8 cellular contexts compared by ENCODE assay signal in genomic region chr16:10385725-10386516, GRCh38.
DNase-seq lines count a peak whose midpoint lies in the region; ATAC-seq and TF ChIP-seq lines count a peak whose summit lies in the region.

TSS of gene ATF7IP2 (plus strand) at chr16:10386061. CDS start at chr16:10430621, 44,560 bp downstream.

- H3K4me1 Mint-ChIP-seq in T-helper 2 cell treated with Interferon-gamma antibody and Interleukin-4, amounts not matched to agents 5 μg/mL and 100 μg/mL, for 36 hours (ENCODE audit: low read depth): peaks cover 42% of the 10 kb centered on the region

- peak within 1 kb of the TSS; percentile 98 for H3K27ac Mint-ChIP-seq in T-helper 2 cell treated with Interferon-gamma antibody and Interleukin-4, amounts not matched to agents 5 μg/mL and 100 μg/mL, for 36 hours

- H3K36me3 Mint-ChIP-seq in T-helper 2 cell treated with Interferon-gamma antibody and Interleukin-4, amounts not matched to agents 5 μg/mL and 100 μg/mL, for 36 hours (ENCODE audit: low read depth): peaks cover 40% of the 10 kb centered on the region

- peak within 1 kb of the TSS; percentile 98 for H3K4me3 Mint-ChIP-seq in T-helper 2 cell treated with Interferon-gamma antibody and Interleukin-4, amounts not matched to agents 5 μg/mL and 100 μg/mL, for 36 hours

- TF ChIP-seq CTCF in astrocyte of the cerebellum (IDR thresholded peaks at IDR 0.05; ENCODE audit: low read depth, low read length, missing control alignments) (no peak), retinal pigment epithelial cell (conservative IDR thresholded peaks at IDR 0.05; ENCODE audit: low read depth, low read length) (no peak)

- in situ Hi-C loops in astrocyte of the cerebellum (cut with HindIII; ENCODE audit: low sequenced_read_pairs): no loop called here

- H3K4me3 ChIP-seq in astrocyte of the cerebellum (ENCODE audit: low read depth, low read length) (peak within 1 kb of the TSS; percentile 80), retinal pigment epithelial cell (ENCODE audit: low read length) (peak within 1 kb of the TSS; percentile 92)

- DNase-seq in Ammon's horn (ENCODE audit: low spot score): peak; percentile 90
- peak; percentile 88 for DNase-seq in T-helper 2 cell treated with Interferon-gamma antibody and Interleukin-4, amounts not matched to agents 5 μg/mL and 100 μg/mL, for 36 hours (ENCODE audit: low spot score)
- DNase-seq in astrocyte of the cerebellum (ENCODE audit: low read depth): peak; percentile 76
- peak; percentile 7 to 84 (median 64) for DNase-seq in hypothalamus (lab: John Stamatoyannopoulos, UW)
- DNase-seq in retinal pigment epithelial cell (ENCODE audit: low read depth): peak; percentile 79
- DNase-seq in NCI-H69 (lab: John Stamatoyannopoulos, UW): no peak

- no peaks in the 10 kb centered on the region for H3K27me3 Mint-ChIP-seq in T-helper 2 cell treated with Interferon-gamma antibody and Interleukin-4, amounts not matched to agents 5 μg/mL and 100 μg/mL, for 36 hours (ENCODE audit: low read depth)

- ATAC-seq in GM19372 (IDR thresholded peaks at IDR 0.05; ENCODE audit: low read depth, unreplicated experiment): peak; percentile 83
- peak; percentile 84 for ATAC-seq in HG03565 (IDR thresholded peaks at IDR 0.05; ENCODE audit: unreplicated experiment)

- peaks cover 8% of the 10 kb centered on the region for H3K9me3 Mint-ChIP-seq in T-helper 2 cell treated with Interferon-gamma antibody and Interleukin-4, amounts not matched to agents 5 μg/mL and 100 μg/mL, for 36 hours
